ENCODE assay signal across 8 cellular contexts in genomic region chr16:66954097-66954659, GRCh38. TPM values are rescaled to one million over a fixed set of nuclear protein-coding genes. Genes with fewer than 3 reads are reported as not detected.
DNase-seq lines count a peak whose midpoint lies in the region; ATAC-seq and TF ChIP-seq lines count a peak whose summit lies in the region.

No MANE protein-coding gene starts in this region.

- H3K4me3 ChIP-seq in endodermal cell (ENCODE audit: low read length) = no peak overlapping the region

- peaks cover 13% of the 10 kb centered on the region for H3K27me3 ChIP-seq in endodermal cell (ENCODE audit: control insufficient read depth, insufficient read depth, low read length, poor library complexity, severe bottlenecking)

- peaks cover 13% of the 10 kb centered on the region for H3K9me3 Mint-ChIP-seq in endodermal cell

- H3K9ac ChIP-seq in endodermal cell (ENCODE audit: extremely low read depth, low read length, poor library complexity, severe bottlenecking) = no peak overlapping the region

- TF ChIP-seq CTCF in endodermal cell (conservative IDR thresholded peaks at IDR 0.05) = peak; percentile 91

- no peak overlapping the region for H3K27ac ChIP-seq in endodermal cell (ENCODE audit: low read depth, low read length)

- H3K36me3 Mint-ChIP-seq in endodermal cell (ENCODE audit: low read depth) = no peaks in the 10 kb centered on the region

- peaks cover 14% of the 10 kb centered on the region for H3K9me3 ChIP-seq in endodermal cell (ENCODE audit: control insufficient read depth, low read length)

- no peak overlapping the region for H3K27ac Mint-ChIP-seq in endodermal cell

- H3K4me1 ChIP-seq in endodermal cell (ENCODE audit: control insufficient read depth, insufficient read depth, low read length) = no peaks in the 10 kb centered on the region

- DNase-seq in DMS153 (lab: John Stamatoyannopoulos, UW) (peak; percentile 46), HPDE6-E6E7 (ENCODE audit: extremely low spot score) (peak; percentile 89), NOMO-1 treated with DMSO at 0.1 percent for 48 hours (lab: John Stamatoyannopoulos, UW; ENCODE audit: unreplicated experiment) (peak; percentile 67), endodermal cell (peak; percentile 94), midbrain (lab: John Stamatoyannopoulos, UW) (peak; percentile 79)
- peak in 2 of 3 experiments; percentile 40 to 45 for DNase-seq in activated CD8-positive, alpha-beta memory T cell treated with anti-CD3 and anti-CD28 coated beads for 48 hours (ENCODE audit: low read depth in 2 of 3, low spot score in 2 of 3)
- DNase-seq in stimulated activated CD8-positive, alpha-beta memory T cell treated with anti-CD3 and anti-CD28 coated beads, Interleukin-2, amount 100 ng/mL, for 48 hours (ENCODE audit: low read depth in 2 of 2) = peak; percentile 55 to 70

- WGBS in endodermal cell (ENCODE audit: insufficient coverage in 1 of 2, insufficient read length in 1 of 2), 2 experiments = 22 to 49% methylated on average over 5 to 8 of the region's 8 CpGs

- H3K36me3 ChIP-seq in endodermal cell (ENCODE audit: control insufficient read depth, insufficient read depth, low read length) = no peaks in the 10 kb centered on the region

- ATAC-seq in GM18868 (IDR thresholded peaks at IDR 0.05; ENCODE audit: unreplicated experiment) = no peak

- peak overlapping the region; percentile 4 for H3K4me3 Mint-ChIP-seq in endodermal cell

- H3K27me3 Mint-ChIP-seq in endodermal cell (ENCODE audit: insufficient read depth) = peaks cover 15% of the 10 kb centered on the region

- H3K4me1 Mint-ChIP-seq in endodermal cell = peaks cover 12% of the 10 kb centered on the region

RNA-seq across cellular contexts. Expression of gene CES3, which starts 6.9 kb away (rescaled TPM):
- 1 to 10 TPM; 2.7 to 3.8 TPM for total RNA-seq in endodermal cell
- polyA plus RNA-seq in endodermal cell (2013, experiment 1 of 2) = 6.9 TPM
- polyA plus RNA-seq in endodermal cell (2013, experiment 2 of 2) = 3.8 TPM

RNA-seq across cellular contexts. Expression of gene CES2, which starts 18.9 kb away (rescaled TPM):
- 10 to 100 TPM; 28.7 to 36.8 TPM for total RNA-seq in endodermal cell
- 24.1 TPM for polyA plus RNA-seq in endodermal cell (2013, experiment 1 of 2)
- polyA plus RNA-seq in endodermal cell (2013, experiment 2 of 2) = 20.5 TPM

RNA-seq across cellular contexts. Expression of gene CIAO2B, which starts 20.0 kb away (rescaled TPM):
- 10 to 100 TPM; 70.2 to 87.7 TPM for total RNA-seq in endodermal cell
- polyA plus RNA-seq in endodermal cell (2013, experiment 1 of 2) = 99.2 TPM
- 88.5 TPM for polyA plus RNA-seq in endodermal cell (2013, experiment 2 of 2)

RNA-seq across cellular contexts. Expression of gene RRAD, which starts 28.8 kb away (rescaled TPM):
- under 1 TPM in 1 of 2 donors, not detected in 1; 0.55 TPM for total RNA-seq in endodermal cell
- polyA plus RNA-seq in endodermal cell (2013, experiment 1 of 2) = 0.53 TPM
- polyA plus RNA-seq in endodermal cell (2013, experiment 2 of 2) = 0.46 TPM

RNA-seq across cellular contexts. Expression of gene CES4A, which starts 34.2 kb away (rescaled TPM):
- total RNA-seq in endodermal cell = 1 to 10 TPM; 3.0 to 3.8 TPM
- 1.5 TPM for polyA plus RNA-seq in endodermal cell (2013, experiment 1 of 2)
- polyA plus RNA-seq in endodermal cell (2013, experiment 2 of 2) = 1.9 TPM

Comparison
In these comparisons a context has a peak if more than half of its experiments do, and no peak if none do; other contexts are left out.
1. DNase-seq: peak in every context shown above with its lines; median percentile 94 in endodermal cell; 89 in HPDE6-E6E7; 79 in midbrain; 67 in NOMO-1 treated with DMSO at 0.1 percent for 48 hours; 62 in stimulated activated CD8-positive, alpha-beta memory T cell treated with anti-CD3 and anti-CD28 coated beads, Interleukin-2, amount 100 ng/mL, for 48 hours; 46 in DMS153; 42 in activated CD8-positive, alpha-beta memory T cell treated with anti-CD3 and anti-CD28 coated beads for 48 hours.